31 cellular contexts compared by ENCODE assay signal in genomic region chr2:197368412-197368811, GRCh38.
"Had no signal": no experiment of that assay in that cellular context is flagged by ENCODE, and none has a peak within 500 bp of the region (broad histone marks: within the 10 kb centered on the region; RNA-seq: fewer than 3 reads in every experiment).

No MANE protein-coding gene starts in this region.

- H3K27ac ChIP-seq: adrenal gland, body of pancreas, esophagus muscularis mucosa, foreskin keratinocyte, gastroesophageal sphincter, heart right ventricle had no signal

- H3K27me3 Mint-ChIP-seq: activated CD8-positive, alpha-beta T cell treated with anti-CD3 and anti-CD28 coated beads for 36 hours; activated naive CD4-positive, alpha-beta T cell treated with anti-CD3 and anti-CD28 coated beads, Interleukin-2, amount 50 U/mL, for 24 hours; activated naive CD8-positive, alpha-beta T cell treated with anti-CD3 and anti-CD28 coated beads for 36 hours; activated naive CD8-positive, alpha-beta T cell treated with anti-CD3 and anti-CD28 coated beads, Interleukin-2, amount 50 U/mL, for 24 hours; activated T-helper 17 cell treated with anti-CD3 and anti-CD28 coated beads, Interleukin-2, amount 50 U/mL, for 72 hours; effector memory CD8-positive, alpha-beta T cell had no signal

- H3K27ac Mint-ChIP-seq: activated CD8-positive, alpha-beta T cell treated with anti-CD3 and anti-CD28 coated beads for 36 hours; activated naive CD4-positive, alpha-beta T cell treated with anti-CD3 and anti-CD28 coated beads for 36 hours; activated naive CD4-positive, alpha-beta T cell treated with anti-CD3 and anti-CD28 coated beads, Interleukin-2, amount 50 U/mL, for 24 hours; activated naive CD8-positive, alpha-beta T cell treated with anti-CD3 and anti-CD28 coated beads for 36 hours; activated T-helper 17 cell treated with anti-CD3 and anti-CD28 coated beads, Interleukin-2, amount 50 U/mL, for 72 hours had no signal

- H3K4me1 ChIP-seq: adrenal gland, body of pancreas, esophagus muscularis mucosa, foreskin keratinocyte, gastroesophageal sphincter had no signal

- H3K9me3 ChIP-seq: adrenal gland, body of pancreas, esophagus muscularis mucosa, gastroesophageal sphincter, heart right ventricle had no signal

- DNase-seq: activated CD4-positive, alpha-beta T cell treated with anti-CD3 and anti-CD28 coated beads for 4 hours; activated CD4-positive, alpha-beta T cell treated with anti-CD3 and anti-CD28 coated beads, Interleukin-2, amount 50 U/mL, for 1 hour; activated CD4-positive, alpha-beta T cell treated with anti-CD3 and anti-CD28 coated beads, Interleukin-2, amount 50 U/mL, for 48 hours; activated CD4-positive, CD25-positive, alpha-beta regulatory T cell; activated CD4-positive, CD25-positive, alpha-beta regulatory T cell treated with anti-CD3 and anti-CD28 coated beads, Interleukin-2, amount 50 U/mL, for 72 hours; activated CD8-positive, alpha-beta memory T cell treated with anti-CD3 and anti-CD28 coated beads for 24 hours; activated CD8-positive, alpha-beta T cell treated with anti-CD3 and anti-CD28 coated beads for 36 hours; activated effector memory CD4-positive, alpha-beta T cell treated with Interleukin-2 at 50 U/mL for 16 hours; activated gamma-delta T cell treated with Interleukin-2 at 50 U/mL for 16 hours; activated naive CD4-positive, alpha-beta T cell treated with anti-CD3 and anti-CD28 coated beads for 36 hours; activated naive CD8-positive, alpha-beta T cell treated with anti-CD3 and anti-CD28 coated beads for 36 hours; activated naive CD8-positive, alpha-beta T cell treated with anti-CD3 and anti-CD28 coated beads, Interleukin-2, amount 50 U/mL, for 24 hours; activated T-cell treated with anti-CD3 and anti-CD28 coated beads, Interleukin-2, amount 50 U/mL, for 4 hours; adrenal gland; amygdala; aorta; body of pancreas; caudate nucleus; cortex of kidney; dermis blood vessel endothelial cell; effector CD4-positive, alpha-beta T cell; effector memory CD8-positive, alpha-beta T cell; erythroblast; foreskin keratinocyte; heart right ventricle; T-helper 2 cell had no signal

- H3K36me3 ChIP-seq: adrenal gland, esophagus muscularis mucosa, gastroesophageal sphincter, heart right ventricle had no signal

- H3K4me3 ChIP-seq: adrenal gland, body of pancreas, esophagus muscularis mucosa, gastroesophageal sphincter, heart right ventricle had no signal

- ATAC-seq: activated T-cell treated with anti-CD3 and anti-CD28 coated beads, Interleukin-2, amount 50 U/mL, for 4 hours; activated T-helper 17 cell treated with anti-CD3 and anti-CD28 coated beads, Interleukin-2, amount 50 U/mL, for 72 hours; body of pancreas; effector memory CD8-positive, alpha-beta T cell; foreskin keratinocyte; gastroesophageal sphincter; heart right ventricle had no signal

- H3K36me3 Mint-ChIP-seq: activated naive CD4-positive, alpha-beta T cell treated with anti-CD3 and anti-CD28 coated beads, Interleukin-2, amount 50 U/mL, for 24 hours; activated naive CD8-positive, alpha-beta T cell treated with anti-CD3 and anti-CD28 coated beads for 36 hours had no signal

- H3K9me3 Mint-ChIP-seq: activated CD8-positive, alpha-beta T cell treated with anti-CD3 and anti-CD28 coated beads for 36 hours; activated naive CD4-positive, alpha-beta T cell treated with anti-CD3 and anti-CD28 coated beads for 36 hours; activated naive CD4-positive, alpha-beta T cell treated with anti-CD3 and anti-CD28 coated beads, Interleukin-2, amount 50 U/mL, for 24 hours; activated naive CD8-positive, alpha-beta T cell treated with anti-CD3 and anti-CD28 coated beads for 36 hours; activated naive CD8-positive, alpha-beta T cell treated with anti-CD3 and anti-CD28 coated beads, Interleukin-2, amount 50 U/mL, for 24 hours; activated T-cell treated with anti-CD3 and anti-CD28 coated beads, Interleukin-2, amount 50 U/mL, for 4 hours; activated T-helper 17 cell treated with anti-CD3 and anti-CD28 coated beads, Interleukin-2, amount 50 U/mL, for 72 hours; effector memory CD8-positive, alpha-beta T cell had no signal

- H3K4me3 Mint-ChIP-seq: activated CD8-positive, alpha-beta T cell treated with anti-CD3 and anti-CD28 coated beads for 36 hours; activated naive CD4-positive, alpha-beta T cell treated with anti-CD3 and anti-CD28 coated beads for 36 hours; activated naive CD4-positive, alpha-beta T cell treated with anti-CD3 and anti-CD28 coated beads, Interleukin-2, amount 50 U/mL, for 24 hours; activated naive CD8-positive, alpha-beta T cell treated with anti-CD3 and anti-CD28 coated beads for 36 hours; activated naive CD8-positive, alpha-beta T cell treated with anti-CD3 and anti-CD28 coated beads, Interleukin-2, amount 50 U/mL, for 24 hours; activated T-cell treated with anti-CD3 and anti-CD28 coated beads, Interleukin-2, amount 50 U/mL, for 4 hours; activated T-helper 17 cell treated with anti-CD3 and anti-CD28 coated beads, Interleukin-2, amount 50 U/mL, for 72 hours; effector memory CD8-positive, alpha-beta T cell had no signal

- H3K27me3 ChIP-seq: adrenal gland, body of pancreas, esophagus muscularis mucosa, foreskin keratinocyte, gastroesophageal sphincter, heart right ventricle had no signal

- FAIRE-seq: colon had no signal
